ENCODE assay signal across 10 cellular contexts in genomic region chr19:40702337-40703012, GRCh38. TPM values are rescaled to one million over a fixed set of nuclear protein-coding genes. Genes with fewer than 3 reads are reported as not detected.
DNase-seq lines count a peak whose midpoint lies in the region; ATAC-seq and TF ChIP-seq lines count a peak whose summit lies in the region.
"Had no signal": no experiment of that assay in that cellular context is flagged by ENCODE, and none has a peak within 500 bp of the region (broad histone marks: within the 10 kb centered on the region; RNA-seq: fewer than 3 reads in every experiment).

No MANE protein-coding gene starts in this region.

- POLR2A ChIA-PET in WTC11 (lab: Charles Lee) = interaction anchor here (0.7 to 1.1 kb wide), 6 partner anchors 9 to 737 kb away, joined by 3 read pairs; partner anchors contain the start of genes COQ8B and ITPKC
- POLR2A ChIA-PET in SK-N-SH (lab: Yijun Ruan, JAX) = no interaction called here

- H3K4me3 Mint-ChIP-seq in WTC11 = no peak overlapping the region
- H3K4me3 Mint-ChIP-seq: activated CD8-positive, alpha-beta T cell treated with anti-CD3 and anti-CD28 coated beads, Interleukin-2, amount 10 ng/mL, durations not matched to agents 7 days and 5 days had no signal

- H3K9ac ChIP-seq in HUES64 (ENCODE audit: low read depth, low read length) = peak overlapping the region; percentile 33
- H3K9ac ChIP-seq in stomach smooth muscle (ENCODE audit: low read length in 2 of 2) = peak overlapping the region; percentile 44 to 55
- no peak overlapping the region for H3K9ac ChIP-seq in SK-N-SH

- H3K4me1 ChIP-seq in HUES64 (ENCODE audit: insufficient read depth, low read length) (no peaks in the 10 kb centered on the region), left ventricle myocardium inferior (peaks cover 43% of the 10 kb centered on the region), stomach smooth muscle (ENCODE audit: control insufficient read depth, insufficient read depth, low read length) (peaks cover 13% of the 10 kb centered on the region), SK-N-SH (ENCODE audit: control insufficient read depth in 1 of 2, insufficient read depth in 2 of 2, low read depth in 1 of 2, low read length in 1 of 2) (no peaks in the 10 kb centered on the region)

- no peaks in the 10 kb centered on the region for H3K9me3 Mint-ChIP-seq in WTC11

- peak; percentile 18; the same call in 1 of the 2 replicates for TF ChIP-seq CTCF in WTC11 (IDR thresholded peaks at IDR 0.05)
- peak; percentile 66 for TF ChIP-seq CTCF in left ventricle myocardium inferior (IDR thresholded peaks at IDR 0.05; ENCODE audit: borderline replicate concordance)
- no peak for TF ChIP-seq CTCF in SK-N-SH (IDR thresholded peaks at IDR 0.05)

- H3K4me1 Mint-ChIP-seq in WTC11 = peaks cover 8% of the 10 kb centered on the region; the same call in 1 of the 2 replicates

- H3K27ac Mint-ChIP-seq in WTC11 = peak overlapping the region; percentile 85

- 66% methylated on average over 18 of the region's 18 CpGs for WGBS in HUES64
- 85% methylated on average over 13 of the region's 18 CpGs for WGBS in SK-N-SH (ENCODE audit: low lambda C conversion rate)

- peaks cover 62% of the 10 kb centered on the region for H3K36me3 ChIP-seq in HUES64 (ENCODE audit: insufficient read depth, low read length)
- H3K36me3 ChIP-seq in left ventricle myocardium inferior = peaks cover 66% of the 10 kb centered on the region
- peaks cover 21 to 31% of the 10 kb centered on the region in 2 donors for H3K36me3 ChIP-seq in stomach smooth muscle (ENCODE audit: control insufficient read depth in 2 of 2, insufficient read depth in 2 of 2, low read length in 2 of 2)
- peaks cover 34 to 40% of the 10 kb centered on the region in 2 experiments for H3K36me3 ChIP-seq in SK-N-SH (replicated peaks in 1 of 2; ENCODE audit: control insufficient read depth in 1 of 2, insufficient read depth in 2 of 2, low read length in 1 of 2)

- H3K9me3 ChIP-seq in HUES64 (ENCODE audit: insufficient read depth, low read depth, low read length) (no peaks in the 10 kb centered on the region), left ventricle myocardium inferior (replicated peaks) (no peaks in the 10 kb centered on the region), stomach smooth muscle (ENCODE audit: control insufficient read depth in 2 of 2, low read length in 2 of 2) (no peaks in the 10 kb centered on the region), SK-N-SH (no peaks in the 10 kb centered on the region)

- CTCF ChIA-PET in WTC11 (lab: Charles Lee) (interaction anchor here (0.6 to 1.7 kb wide), 30 partner anchors 8 to 459 kb away, joined by 3 to 55 read pairs (median 4); partner anchors contain the start of genes ACTMAP, COQ8B, EGLN2 and ITPKC), SK-N-SH (lab: Yijun Ruan, JAX) (interaction anchor here (1.2 kb wide), 1 partner anchor 39 kb away, joined by 3 read pairs; no protein-coding TSS in a partner anchor)

- no peaks in the 10 kb centered on the region for H4K20me1 ChIP-seq in SK-N-SH (ENCODE audit: insufficient read depth)

- H3K4me3 ChIP-seq in HUES64 (ENCODE audit: low read length) (no peak overlapping the region), left ventricle myocardium inferior (no peak overlapping the region), stomach smooth muscle (ENCODE audit: low read length in 2 of 2) (peak overlapping the region in 1 of 2 donors; percentile 29), SK-N-SH (ENCODE audit: low read depth in 2 of 2, low read length in 1 of 2) (no peak overlapping the region)

- H3K79me2 ChIP-seq in SK-N-SH (ENCODE audit: insufficient read depth) = no peaks in the 10 kb centered on the region

- no peak overlapping the region for H3K4me2 ChIP-seq in SK-N-SH

- H3F3A ChIP-seq in SK-N-SH (replicated peaks; ENCODE audit: insufficient read depth) = no peaks in the 10 kb centered on the region

- H3K36me3 Mint-ChIP-seq in WTC11 = peaks cover 38% of the 10 kb centered on the region

- ATAC-seq in WTC11 = peak; percentile 95
- no peak for ATAC-seq in GM19397 (IDR thresholded peaks at IDR 0.05; ENCODE audit: unreplicated experiment)
- ATAC-seq: activated CD8-positive, alpha-beta T cell treated with anti-CD3 and anti-CD28 coated beads, Interleukin-2, amount 10 ng/mL, durations not matched to agents 7 days and 5 days had no signal

- TF ChIP-seq RAD21 in SK-N-SH (IDR thresholded peaks at IDR 0.05; ENCODE audit: low read length) = no peak

- no peaks in the 10 kb centered on the region for H3K27me3 ChIP-seq in HUES64 (ENCODE audit: insufficient read depth, low read length)
- H3K27me3 ChIP-seq in left ventricle myocardium inferior (ENCODE audit: low read depth) = no peaks in the 10 kb centered on the region
- no peaks in the 10 kb centered on the region for H3K27me3 ChIP-seq in stomach smooth muscle (ENCODE audit: control insufficient read depth in 1 of 2, insufficient read depth in 2 of 2, low read length in 2 of 2)
- H3K27me3 ChIP-seq in SK-N-SH (ENCODE audit: insufficient read depth) = no peaks in the 10 kb centered on the region

- DNase-seq in WTC11 (ENCODE audit: low spot score) = peak; percentile 78
- peak; percentile 66 for DNase-seq in left ventricle myocardium inferior
- DNase-seq in SK-N-SH = no peak
- DNase-seq in epidermal melanocyte (ENCODE audit: insufficient read length, low spot score) = no peak
- DNase-seq in activated CD4-positive, alpha-beta T cell treated with anti-CD3 and anti-CD28 coated beads, Interleukin-2, amount 50 U/mL, for 4 hours = no peak
- DNase-seq: activated CD8-positive, alpha-beta T cell treated with anti-CD3 and anti-CD28 coated beads, Interleukin-2, amount 10 ng/mL, durations not matched to agents 7 days and 5 days; NCI-H446 treated with DMSO at 0.1 percent for 48 hours had no signal

- H2AFZ ChIP-seq in SK-N-SH (ENCODE audit: low read depth) = no peak overlapping the region

- TF ChIP-seq EP300 in SK-N-SH (IDR thresholded peaks at IDR 0.05; ENCODE audit: borderline replicate concordance in 1 of 2, low read depth in 1 of 2, low read length in 1 of 2) = no peak

- intact Hi-C loops in left ventricle myocardium inferior (cut with micrococcal nuclease) = no loop called here

- H3K27ac ChIP-seq in HUES64 (ENCODE audit: low read depth, low read length) (no peak overlapping the region), left ventricle myocardium inferior (replicated peaks) (peak overlapping the region; percentile 85), stomach smooth muscle (ENCODE audit: low read length) (peak overlapping the region; percentile 70), SK-N-SH (ENCODE audit: low read depth in 2 of 2, low read length in 1 of 2) (no peak overlapping the region)

- H3K9me2 ChIP-seq in SK-N-SH = no peaks in the 10 kb centered on the region

- no peaks in the 10 kb centered on the region for H3K27me3 Mint-ChIP-seq in WTC11 (ENCODE audit: low read depth)

TF ChIP-seq in SK-N-SH, 30 proteins besides CTCF, POLR2A, EP300 and RAD21 (continues in another document):
- TF ChIP-seq FOXJ3 (CRISPR knock-in tag; IDR thresholded peaks at IDR 0.05) = no peak
- TF ChIP-seq, protein P1, sequence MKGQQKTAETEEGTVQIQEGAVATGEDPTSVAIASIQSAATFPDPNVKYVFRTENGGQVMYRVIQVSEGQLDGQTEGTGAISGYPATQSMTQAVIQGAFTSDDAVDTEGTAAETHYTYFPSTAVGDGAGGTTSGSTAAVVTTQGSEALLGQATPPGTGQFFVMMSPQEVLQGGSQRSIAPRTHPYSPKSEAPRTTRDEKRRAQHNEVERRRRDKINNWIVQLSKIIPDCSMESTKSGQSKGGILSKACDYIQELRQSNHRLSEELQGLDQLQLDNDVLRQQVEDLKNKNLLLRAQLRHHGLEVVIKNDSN (IDR thresholded peaks at IDR 0.05; ENCODE audit: borderline replicate concordance, low read depth) = no peak

RNA-seq across cellular contexts. Expression of gene NUMBL, which starts 12.0 kb away (rescaled TPM):
- 11.7 TPM for polyA plus RNA-seq in HUES64 (2013, experiment 1 of 2)
- 15.1 TPM for polyA plus RNA-seq in HUES64 (2013, experiment 2 of 2)
- total RNA-seq in WTC11 (2021) (30.3 to 38.6 TPM (median 34.9 TPM) in 3 replicates), left ventricle myocardium inferior (14.7 TPM)
- polyA plus RNA-seq in SK-N-SH (2012; rRNA removed) = 38.8 and 54.6 TPM in 2 replicates
- polyA plus RNA-seq in SK-N-SH (2012; cell fraction: cytosol; rRNA removed) = 28.0 and 28.5 TPM in 2 replicates
- 131 and 179 TPM in 2 replicates for polyA plus RNA-seq in SK-N-SH (2012; cell fraction: nucleus; rRNA removed)

RNA-seq across cellular contexts. Expression of gene COQ8B, which starts 14.2 kb away (rescaled TPM):
- 22.3 TPM for polyA plus RNA-seq in HUES64 (2013, experiment 1 of 2)
- 27.4 TPM for polyA plus RNA-seq in HUES64 (2013, experiment 2 of 2)
- total RNA-seq in WTC11 (2021) (55.6 to 62.9 TPM (median 59.9 TPM) in 3 replicates), left ventricle myocardium inferior (24.0 TPM)
- 41.9 and 43.8 TPM in 2 replicates for polyA plus RNA-seq in SK-N-SH (2012; rRNA removed)
- 15.9 and 22.5 TPM in 2 replicates for polyA plus RNA-seq in SK-N-SH (2012; cell fraction: cytosol; rRNA removed)
- polyA plus RNA-seq in SK-N-SH (2012; cell fraction: nucleus; rRNA removed) = 115 and 123 TPM in 2 replicates

RNA-seq across cellular contexts. Expression of gene ITPKC, which starts 14.4 kb away (rescaled TPM):
- polyA plus RNA-seq in HUES64 (2013, experiment 1 of 2) = 6.6 TPM
- 7.3 TPM for polyA plus RNA-seq in HUES64 (2013, experiment 2 of 2)
- total RNA-seq in WTC11 (2021) (10.4 to 13.8 TPM (median 10.6 TPM) in 3 replicates), left ventricle myocardium inferior (9.8 TPM)
- polyA plus RNA-seq in SK-N-SH (2012; rRNA removed) = 6.3 and 7.4 TPM in 2 replicates
- 4.2 and 5.7 TPM in 2 replicates for polyA plus RNA-seq in SK-N-SH (2012; cell fraction: cytosol; rRNA removed)
- 11.9 and 12.2 TPM in 2 replicates for polyA plus RNA-seq in SK-N-SH (2012; cell fraction: nucleus; rRNA removed)

RNA-seq across cellular contexts. Expression of gene ACTMAP, which starts 47.8 kb away (rescaled TPM):
- polyA plus RNA-seq in HUES64 (2013, experiment 1 of 2) = 13.5 TPM
- 17.6 TPM for polyA plus RNA-seq in HUES64 (2013, experiment 2 of 2)
- total RNA-seq in WTC11 (2021) = 29.6 to 42.4 TPM (median 40.2 TPM) in 3 replicates
- 7.4 TPM for total RNA-seq in left ventricle myocardium inferior
- 4.5 and 6.4 TPM in 2 replicates for polyA plus RNA-seq in SK-N-SH (2012; rRNA removed)
- 3.1 and 3.7 TPM in 2 replicates for polyA plus RNA-seq in SK-N-SH (2012; cell fraction: cytosol; rRNA removed)
- 12.9 and 13.9 TPM in 2 replicates for polyA plus RNA-seq in SK-N-SH (2012; cell fraction: nucleus; rRNA removed)

RNA-seq across cellular contexts. Expression of gene SNRPA, which starts 48.5 kb away (rescaled TPM):
- polyA plus RNA-seq in HUES64 (2013, experiment 1 of 2) = 157 TPM
- polyA plus RNA-seq in HUES64 (2013, experiment 2 of 2) = 183 TPM
- 215 to 227 TPM (median 218 TPM) in 3 replicates for total RNA-seq in WTC11 (2021)
- 27.9 TPM for total RNA-seq in left ventricle myocardium inferior
- polyA plus RNA-seq in SK-N-SH (2012; rRNA removed) = 69.5 and 121 TPM in 2 replicates
- 64.4 and 91.0 TPM in 2 replicates for polyA plus RNA-seq in SK-N-SH (2012; cell fraction: cytosol; rRNA removed)
- polyA plus RNA-seq in SK-N-SH (2012; cell fraction: nucleus; rRNA removed) = 274 and 286 TPM in 2 replicates

Comparison
In these comparisons a context has a peak if more than half of its experiments do, and no peak if none do; other contexts are left out.
1. H3K27ac ChIP-seq: peak in left ventricle myocardium inferior (single experiment) and stomach smooth muscle (single experiment); none in HUES64 (single experiment) and SK-N-SH (0 of 2).
2. DNase-seq: peak in WTC11 (single experiment) and left ventricle myocardium inferior (single experiment); none in SK-N-SH (single experiment), epidermal melanocyte (single experiment) and activated CD4-positive, alpha-beta T cell treated with anti-CD3 and anti-CD28 coated beads, Interleukin-2, amount 50 U/mL, for 4 hours (0 of 2).